ENCODE assay signal across 8 cellular contexts in genomic region chr18:12327510-12328178, GRCh38. TPM values are rescaled to one million over a fixed set of nuclear protein-coding genes. Genes with fewer than 3 reads are reported as not detected.
DNase-seq lines count a peak whose midpoint lies in the region; ATAC-seq and TF ChIP-seq lines count a peak whose summit lies in the region.

No MANE protein-coding gene starts in this region.

- no peaks in the 10 kb centered on the region for H3K9me2 ChIP-seq in PC-3 (replicated peaks; ENCODE audit: low read length)

- H3K27ac ChIP-seq in PC-3 (ENCODE audit: low read length) (no peak overlapping the region), testis (no peak overlapping the region)

- DNase-seq in NCI-H1694 treated with DMSO at 0.1 percent for 48 hours (lab: John Stamatoyannopoulos, UW) (peak; percentile 22), NCI-H1694 (lab: John Stamatoyannopoulos, UW) (no peak), PC-3 (peak; percentile 86), activated T-cell treated with anti-CD3 and anti-CD28 coated beads for 4 hours (peak; percentile 62), fibroblast of peridontal ligament (ENCODE audit: extremely low read depth) (peak; percentile 56), non-pigmented ciliary epithelial cell (ENCODE audit: low read depth) (peak; percentile 26), testis (peak; percentile 89)

- 0 out of 2 replicates have a peak, but pooled peaks cover 4% of the 10 kb centered on the region for H3K79me2 ChIP-seq in PC-3 (ENCODE audit: low read length)

- H3K4me1 ChIP-seq in PC-3 (ENCODE audit: insufficient read depth, low read length) (no peaks in the 10 kb centered on the region), testis (no peaks in the 10 kb centered on the region)

- WGBS in testis, 2 donors: 54 to 62% methylated on average over 6 to 11 of the region's 11 CpGs

- intact Hi-C loops in PC-3 (cut with micrococcal nuclease) (loop anchor here (2.0 kb wide), 1 partner anchor 331 kb away; the partner anchor contains the start of gene SPIRE1), testis (cut with DNase I; ENCODE audit: low total_unique reads) (no loop called here)

- H3K36me3 ChIP-seq in PC-3 (ENCODE audit: low read depth, low read length) (peaks cover 36% of the 10 kb centered on the region), testis (ENCODE audit: low read depth, missing control alignments) (no peaks in the 10 kb centered on the region)

- BruUV-seq in PC-3 (replicated peaks; lab: Mats Ljungman, UMichigan): no TSS peak

- TF ChIP-seq CTCF in PC-3 (conservative IDR thresholded peaks at IDR 0.05; ENCODE audit: low read depth, low read length) (peak; percentile 98), testis (IDR thresholded peaks at IDR 0.05) (peak; percentile 34 to 75 (median 59))

- peaks cover 4% of the 10 kb centered on the region for H3F3A ChIP-seq in PC-3 (ENCODE audit: low read length, unreplicated experiment)

- no peak overlapping the region for H3K4me2 ChIP-seq in PC-3 (ENCODE audit: low read length)

- H2AFZ ChIP-seq in PC-3 (ENCODE audit: low read length): no peak overlapping the region

- CTCF ChIA-PET in PC-3 (lab: Charles Lee): interaction anchor here (0.6 to 1.2 kb wide), 6 partner anchors 19 to 100 kb away, joined by 4 to 11 read pairs (median 6); partner anchors contain the start of gene AFG3L2

- no peak overlapping the region for H3K9ac ChIP-seq in PC-3 (ENCODE audit: low read length)

- H3K27me3 ChIP-seq in PC-3 (ENCODE audit: low read length) (no peaks in the 10 kb centered on the region), testis (no peaks in the 10 kb centered on the region)

- ATAC-seq in HG03354 (IDR thresholded peaks at IDR 0.05; ENCODE audit: poor library complexity, severe bottlenecking, unreplicated experiment) (peak; percentile 76), PC-3 (peak; percentile 98)

- POLR2A ChIA-PET in PC-3 (lab: Charles Lee; ENCODE audit: unreplicated experiment): interaction anchor here (0.5 to 0.6 kb wide), 2 partner anchors 48 to 57 kb away, joined by 3 to 4 read pairs; no protein-coding TSS in a partner anchor

- H3K9me3 ChIP-seq in PC-3 (ENCODE audit: low read length) (no peaks in the 10 kb centered on the region), testis (no peaks in the 10 kb centered on the region)

- H3K4me3 ChIP-seq in PC-3 (ENCODE audit: low read length) (no peak overlapping the region), testis (no peak overlapping the region)

- H4K20me1 ChIP-seq in PC-3 (ENCODE audit: low read length): no peaks in the 10 kb centered on the region; the same call in 1 of the 2 replicates

- no peak for TF ChIP-seq POLR2A in testis (IDR thresholded peaks at IDR 0.05)

RNA-seq across cellular contexts. Expression of gene TUBB6, which starts 19.6 kb away (rescaled TPM):
- total RNA-seq in PC-3 (2014; rRNA removed): 191 and 232 TPM in 2 replicates
- total RNA-seq in testis: 10 to 100 TPM; 47.0 to 84.5 TPM
- 65.1 TPM for polyA plus RNA-seq in testis (ENCODE audit: insufficient read depth, low read depth, low replicate concordance)

RNA-seq across cellular contexts. Expression of gene AFG3L2, which starts 49.4 kb away (rescaled TPM):
- 79.3 and 95.7 TPM in 2 replicates for total RNA-seq in PC-3 (2014; rRNA removed)
- total RNA-seq in testis: 10 to 100 TPM; 57.4 to 63.6 TPM
- polyA plus RNA-seq in testis (ENCODE audit: insufficient read depth, low read depth, low replicate concordance): 47.6 TPM
